23 cellular contexts compared by ENCODE assay signal in genomic region chr4:2067446-2068197, GRCh38. TPM values are rescaled to one million over a fixed set of nuclear protein-coding genes. Genes with fewer than 3 reads are reported as not detected.
A peak's percentile ranks its signal among the peaks of the same experiment; 100 is the strongest.
DNase-seq lines count a peak whose midpoint lies in the region; ATAC-seq and TF ChIP-seq lines count a peak whose summit lies in the region.
"Had no signal": no experiment of that assay in that cellular context is flagged by ENCODE, and none has a peak within 500 bp of the region (broad histone marks: within the 10 kb centered on the region; RNA-seq: fewer than 3 reads in every experiment).

No MANE protein-coding gene starts in this region.

- H3K4me1 ChIP-seq in heart right ventricle, result no peaks in the 10 kb centered on the region

- H3K27ac ChIP-seq in heart right ventricle, result no peak overlapping the region
- H3K27ac ChIP-seq: brain microvascular endothelial cell, C4-2B, SK-N-MC had no signal

- H3K4me3 Mint-ChIP-seq in chondrocyte (ENCODE audit: unreplicated experiment) (no peak overlapping the region), neural crest cell (peak overlapping the region; percentile 35)
- H3K4me3 Mint-ChIP-seq: IgD-negative memory B cell; memory B cell; stimulated activated naive B cell treated with anti-CD40 and anti-IgM and Interleukin-4, amounts not matched to agents 10 μg/mL and 1 μg/mL and 100 μg/mL, for 72 hours had no signal

- no peaks in the 10 kb centered on the region for H3K9me3 ChIP-seq in heart right ventricle
- H3K9me3 ChIP-seq: HAP-1 had no signal

- no peaks in the 10 kb centered on the region for H3K36me3 Mint-ChIP-seq in chondrocyte (ENCODE audit: low read depth)
- H3K36me3 Mint-ChIP-seq in neural crest cell (ENCODE audit: low read depth), result no peaks in the 10 kb centered on the region
- H3K36me3 Mint-ChIP-seq: IgD-negative memory B cell; memory B cell; stimulated activated naive B cell treated with anti-CD40 and anti-IgM and Interleukin-4, amounts not matched to agents 10 μg/mL and 1 μg/mL and 100 μg/mL, for 72 hours had no signal

- DNase-seq in left ventricle myocardium superior (peak; percentile 21), heart right ventricle (no peak), chondrocyte (ENCODE audit: low spot score) (peak; percentile 79), neural crest cell (ENCODE audit: low read depth, low spot score) (no peak), Ammon's horn (ENCODE audit: low spot score) (no peak)
- DNase-seq in stimulated activated CD4-positive, alpha-beta T cell treated with anti-CD3 and anti-CD28 coated beads, Interleukin-4, amount 100 ng/mL, for 4 hours, result no peak
- DNase-seq: brain microvascular endothelial cell; Calu3; NCI-H1092 treated with DMSO at 0.1 percent for 48 hours; NCI-H187 treated with DMSO at 0.1 percent for 48 hours; NCI-H526 treated with DMSO at 0.1 percent for 48 hours; retina; stimulated activated CD4-positive, alpha-beta T cell treated with anti-CD3 and anti-CD28 coated beads, Interleukin-4, amount 100 ng/mL, for 1 hour; stimulated activated naive B cell treated with anti-CD40 and anti-IgM and Interleukin-4, amounts not matched to agents 10 μg/mL and 1 μg/mL and 100 μg/mL, for 72 hours had no signal

- no peak overlapping the region for H3K4me3 ChIP-seq in heart right ventricle
- H3K4me3 ChIP-seq: GM12878, HAP-1, SK-N-MC had no signal

- peaks cover 0 to 27% (median 16%) of the 10 kb centered on the region in 7 donors for H3K27me3 ChIP-seq in heart right ventricle
- H3K27me3 ChIP-seq: brain microvascular endothelial cell had no signal

- no peak overlapping the region for H3K27ac Mint-ChIP-seq in chondrocyte (ENCODE audit: unreplicated experiment)
- H3K27ac Mint-ChIP-seq in neural crest cell (ENCODE audit: unreplicated experiment), result no peak overlapping the region
- H3K27ac Mint-ChIP-seq: memory B cell; stimulated activated naive B cell treated with anti-CD40 and anti-IgM and Interleukin-4, amounts not matched to agents 10 μg/mL and 1 μg/mL and 100 μg/mL, for 72 hours had no signal

- 79 to 82% methylated on average over 25 to 26 of the region's 26 CpGs for WGBS in heart right ventricle, 2 donors

- H3K27me3 Mint-ChIP-seq in chondrocyte (ENCODE audit: low read depth), result no peaks in the 10 kb centered on the region
- no peaks in the 10 kb centered on the region for H3K27me3 Mint-ChIP-seq in neural crest cell (ENCODE audit: low read depth)
- H3K27me3 Mint-ChIP-seq: IgD-negative memory B cell had no signal

- no peaks in the 10 kb centered on the region for H3K36me3 ChIP-seq in heart right ventricle
- H3K36me3 ChIP-seq: brain microvascular endothelial cell had no signal

- TF ChIP-seq CTCF in heart right ventricle (IDR thresholded peaks at IDR 0.05) (no peak), chondrocyte (IDR thresholded peaks at IDR 0.05) (no peak), neural crest cell (conservative IDR thresholded peaks at IDR 0.05) (no peak)

- no peak for ATAC-seq in left ventricle myocardium superior
- no peak for ATAC-seq in heart right ventricle
- ATAC-seq in GM21737 (IDR thresholded peaks at IDR 0.05; ENCODE audit: unreplicated experiment), result no peak
- ATAC-seq: GM12878; stimulated activated naive B cell treated with anti-CD40 and anti-IgM and Interleukin-4, amounts not matched to agents 10 μg/mL and 1 μg/mL and 100 μg/mL, for 72 hours had no signal

- intact Hi-C loops in left ventricle myocardium superior (cut with micrococcal nuclease), result no loop called here
- intact Hi-C loops in heart right ventricle (cut with DNase I), result no loop called here

- H3K4me1 Mint-ChIP-seq in chondrocyte (ENCODE audit: low read depth), result no peaks in the 10 kb centered on the region
- H3K4me1 Mint-ChIP-seq in neural crest cell, result peaks cover 25% of the 10 kb centered on the region
- H3K4me1 Mint-ChIP-seq: IgD-negative memory B cell had no signal

- no peaks in the 10 kb centered on the region for H3K9me3 Mint-ChIP-seq in chondrocyte (ENCODE audit: low read depth)
- H3K9me3 Mint-ChIP-seq in neural crest cell, result no peaks in the 10 kb centered on the region
- H3K9me3 Mint-ChIP-seq: memory B cell; stimulated activated naive B cell treated with anti-CD40 and anti-IgM and Interleukin-4, amounts not matched to agents 10 μg/mL and 1 μg/mL and 100 μg/mL, for 72 hours had no signal

RNA-seq across cellular contexts. Expression of gene NAT8L, which starts 8.5 kb away (rescaled TPM):
- total RNA-seq in left ventricle myocardium superior (0.82 TPM), heart right ventricle (1 to 10 TPM in 1 of 10 donors, under 1 TPM in 9; 0.12 to 1.4 (median 0.43) TPM), chondrocyte (0.53 to 1.6 TPM (median 1.6 TPM) in 3 replicates), neural crest cell (18.8 and 19.5 TPM in 2 replicates)
- under 1 TPM; 0.19 to 0.29 TPM for polyA plus RNA-seq in heart right ventricle
- total RNA-seq: RPMI7951 had no signal
- polyA plus RNA-seq: AG04450, IgD-negative memory B cell had no signal

RNA-seq across cellular contexts. Expression of gene NELFA, which starts 58.8 kb away (rescaled TPM):
- 10.0 TPM for total RNA-seq in left ventricle myocardium superior
- total RNA-seq in heart right ventricle, result 10 to 100 TPM in 7 of 10 donors, 1 to 10 TPM in 3; 8.8 to 14.1 (median 10.6) TPM
- polyA plus RNA-seq in heart right ventricle, result 10 to 100 TPM; 11.5 to 19.7 TPM
- 23.5 to 25.6 TPM (median 24.0 TPM) in 3 replicates for total RNA-seq in chondrocyte
- total RNA-seq in neural crest cell, result 54.3 and 55.2 TPM in 2 replicates

Comparison
In these comparisons a context has a peak if more than half of its experiments do, and no peak if none do; other contexts are left out.
1. DNase-seq: peak in left ventricle myocardium superior (single experiment) and chondrocyte (single experiment); none in heart right ventricle (0 of 2), neural crest cell (single experiment), stimulated activated CD4-positive, alpha-beta T cell treated with anti-CD3 and anti-CD28 coated beads, Interleukin-4, amount 100 ng/mL, for 4 hours (0 of 2) and Ammon's horn (single experiment).